Comparison of ENCODE assay signal across 26 cellular contexts in genomic region chr12:105626653-105627052, GRCh38.
"Had no signal": no experiment of that assay in that cellular context is flagged by ENCODE, and none has a peak within 500 bp of the region (broad histone marks: within the 10 kb centered on the region; RNA-seq: fewer than 3 reads in every experiment).

No MANE protein-coding gene starts in this region.

- H3K79me2 ChIP-seq: parathyroid adenoma had no signal

- H3K36me3 ChIP-seq: neutrophil, ovary, right lobe of liver, sigmoid colon, stomach, thoracic aorta, thyroid gland, tibial nerve, upper lobe of left lung, vagina had no signal

- DNase-seq: natural killer cell; nucleus accumbens; ovary; posterior cingulate gyrus; psoas muscle; right cardiac atrium; right lobe of liver; sigmoid colon; small intestine; stimulated activated CD4-positive, alpha-beta T cell treated with anti-CD3 and anti-CD28 coated beads, Interleukin-15, amount 100 ng/mL, for 24 hours; stimulated activated CD4-positive, alpha-beta T cell treated with anti-CD3 and anti-CD28 coated beads, Interleukin-2, amount 100 ng/mL, for 24 hours; stimulated activated CD4-positive, alpha-beta T cell treated with anti-CD3 and anti-CD28 coated beads, Interleukin-2, amount 100 ng/mL, for 48 hours; stimulated activated CD4-positive, alpha-beta T cell treated with anti-CD3 and anti-CD28 coated beads, Interleukin-4, amount 100 ng/mL, for 24 hours; stimulated activated naive B cell treated with anti-CD40 and anti-IgM and Interleukin-4, amounts not matched to agents 10 μg/mL and 1 μg/mL and 100 μg/mL, for 72 hours; stimulated activated naive CD4-positive, alpha-beta T cell treated with Interleukin-2 at 50 U/mL for 16 hours; stomach; thyroid gland; trophoblast cell; upper lobe of left lung had no signal

- H3K4me3 ChIP-seq: ovary, psoas muscle, right lobe of liver, sigmoid colon, stomach, thoracic aorta, thyroid gland, tibial nerve, upper lobe of left lung, vagina had no signal

- H3K27ac ChIP-seq: neutrophil, ovary, parathyroid adenoma, psoas muscle, right lobe of liver, sigmoid colon, stomach, thoracic aorta, thyroid gland, tibial nerve, upper lobe of left lung, vagina had no signal

- H3K27me3 ChIP-seq: neutrophil, ovary, right lobe of liver, sigmoid colon, stomach, thyroid gland, tibial nerve, upper lobe of left lung, vagina had no signal

- FAIRE-seq: small intestine, urothelium cell line had no signal

- H3K9ac ChIP-seq: parathyroid adenoma had no signal

- H3K4me1 ChIP-seq: parathyroid adenoma, psoas muscle, right lobe of liver, sigmoid colon, stomach, tibial nerve, upper lobe of left lung, vagina had no signal

- ATAC-seq: natural killer cell; psoas muscle; right cardiac atrium; right lobe of liver; stimulated activated effector memory CD8-positive, alpha-beta T cell treated with anti-CD3 and anti-CD28 coated beads, Interleukin-12 subunit alpha, Interleukin-12 subunit beta, amount 100 ng/mL, for 72 hours; stimulated activated naive B cell treated with anti-CD40 and anti-IgM and Interleukin-4, amounts not matched to agents 10 μg/mL and 1 μg/mL and 100 μg/mL, for 72 hours had no signal
